In genomic region chr2:88856409-88857135, GRCh38 we compare ENCODE assay signal across 18 cellular contexts.
DNase-seq lines count a peak whose midpoint lies in the region; ATAC-seq, FAIRE-seq and TF ChIP-seq lines count a peak whose summit lies in the region.
"Had no signal": no experiment of that assay in that cellular context is flagged by ENCODE, and none has a peak within 500 bp of the region (broad histone marks: within the 10 kb centered on the region; RNA-seq: fewer than 3 reads in every experiment).

No MANE protein-coding gene starts in this region.

- H3K4me3 ChIP-seq in GM12878: no peak overlapping the region
- H3K4me3 ChIP-seq: left ventricle myocardium inferior had no signal

- no TSS peak for BruUV-seq in GM12878 (replicated peaks; lab: Mats Ljungman, UMichigan)

- H3K79me2 ChIP-seq in GM12878 (ENCODE audit: control insufficient read depth, insufficient read depth, low read length): no peaks in the 10 kb centered on the region; the same call in 1 of the 2 replicates

- 0% methylated on average over 3 of the region's 3 CpGs for WGBS in GM12878 (ENCODE audit: insufficient coverage, insufficient replicate concordance, low lambda C conversion rate, missing lambda C conversion rate)

- no peak for TF ChIP-seq EP300 in GM12878 (IDR thresholded peaks at IDR 0.05; ENCODE audit: borderline replicate concordance in 1 of 2, control insufficient read depth in 1 of 2, low read depth in 2 of 2, low read length in 2 of 2)

- no peaks in the 10 kb centered on the region for H3K9me3 Mint-ChIP-seq in activated T-cell treated with anti-CD3 and anti-CD28 coated beads, Interleukin-2, amount 50 U/mL, for 72 hours
- H3K9me3 Mint-ChIP-seq: HFFc6; naive thymus-derived CD4-positive, alpha-beta T cell had no signal

- SMC1A ChIA-PET in GM12878 (lab: Charles Lee; ENCODE audit: uncharacterized antibody, unreplicated experiment): no interaction called here

- POLR2A ChIA-PET in GM12878 (lab: Charles Lee): no interaction called here

- no peak overlapping the region for H3K4me2 ChIP-seq in GM12878 (ENCODE audit: control insufficient read depth, insufficient read depth)

- peaks cover 6% of the 10 kb centered on the region for H3K4me1 Mint-ChIP-seq in activated T-cell treated with anti-CD3 and anti-CD28 coated beads, Interleukin-2, amount 50 U/mL, for 72 hours (ENCODE audit: low read depth)

- intact Hi-C loops in GM12878 (cut with micrococcal nuclease; ENCODE audit: unreplicated experiment) (no loop called here), posterior vena cava (cut with DNase I) (no loop called here)

- H3K9me3 ChIP-seq in GM12878 (replicated peaks; ENCODE audit: control insufficient read depth, insufficient read depth, low read length): no peaks in the 10 kb centered on the region
- H3K9me3 ChIP-seq: left ventricle myocardium inferior had no signal

- TF ChIP-seq POLR2A in GM12878 (IDR thresholded peaks at IDR 0.05; ENCODE audit: low read depth, low read length): no peak

- RAD21 ChIA-PET in GM12878 (lab: Charles Lee; ENCODE audit: unreplicated experiment): no interaction called here

- CTCF ChIA-PET in GM12878 (lab: Yijun Ruan, JAX): no interaction called here

- no peak for TF ChIP-seq RAD21 in GM12878 (IDR thresholded peaks at IDR 0.05; ENCODE audit: insufficient read depth, low read depth, low read length)

- ATAC-seq in GM18858 (IDR thresholded peaks at IDR 0.05; ENCODE audit: unreplicated experiment): peak; percentile 3
- ATAC-seq in GM21447 (IDR thresholded peaks at IDR 0.05; ENCODE audit: unreplicated experiment): peak; percentile 4
- peak; percentile 11 for ATAC-seq in HG03045 (IDR thresholded peaks at IDR 0.05; ENCODE audit: unreplicated experiment)
- no peak for ATAC-seq in GM12878
- ATAC-seq in activated T-cell treated with anti-CD3 and anti-CD28 coated beads, Interleukin-2, amount 50 U/mL, for 72 hours (replicated peaks in 1 of 2): no peak
- ATAC-seq: activated CD8-positive, alpha-beta memory T cell treated with anti-CD3 and anti-CD28 coated beads, Interleukin-2, amount 10 ng/mL, durations not matched to agents 7 days and 5 days; naive thymus-derived CD4-positive, alpha-beta T cell had no signal

- H3K27me3 ChIP-seq in GM12878 (replicated peaks in 1 of 2; ENCODE audit: control insufficient read depth in 2 of 2, insufficient read depth in 2 of 2, low read length in 1 of 2): no peaks in the 10 kb centered on the region

- H3K4me3 Mint-ChIP-seq in activated T-cell treated with anti-CD3 and anti-CD28 coated beads, Interleukin-2, amount 50 U/mL, for 72 hours: no peak overlapping the region
- H3K4me3 Mint-ChIP-seq: activated CD8-positive, alpha-beta memory T cell treated with anti-CD3 and anti-CD28 coated beads, Interleukin-2, amount 10 ng/mL, durations not matched to agents 7 days and 5 days; HFFc6; naive thymus-derived CD4-positive, alpha-beta T cell had no signal

- no peaks in the 10 kb centered on the region for H3K4me1 ChIP-seq in GM12878 (ENCODE audit: control insufficient read depth, insufficient read depth, low read length)

- H3K36me3 ChIP-seq in GM12878 (ENCODE audit: control insufficient read depth in 2 of 2, insufficient read depth in 2 of 2, low read length in 1 of 2): no peaks in the 10 kb centered on the region
- H3K36me3 ChIP-seq: left ventricle myocardium inferior had no signal

- no peaks in the 10 kb centered on the region for H4K20me1 ChIP-seq in GM12878 (ENCODE audit: control insufficient read depth, insufficient read depth)

- H2AFZ ChIP-seq in GM12878 (ENCODE audit: control insufficient read depth, low read depth, low read length): no peak overlapping the region

- no peak overlapping the region for H3K27ac Mint-ChIP-seq in activated T-cell treated with anti-CD3 and anti-CD28 coated beads, Interleukin-2, amount 50 U/mL, for 72 hours
- H3K27ac Mint-ChIP-seq: activated CD8-positive, alpha-beta memory T cell treated with anti-CD3 and anti-CD28 coated beads, Interleukin-2, amount 10 ng/mL, durations not matched to agents 7 days and 5 days; HFFc6 had no signal

- in situ Hi-C loops in GM12878 (cut with MboI): no loop called here

- DNase-seq in GM12878 (ENCODE audit: low read depth, low spot score) (no peak), posterior vena cava (ENCODE audit: low spot score) (no peak), GM19238 (ENCODE audit: insufficient read length, low spot score) (no peak), NCI-H1092 treated with DMSO at 0.1 percent for 48 hours (lab: John Stamatoyannopoulos, UW) (no peak)
- DNase-seq in activated T-cell treated with anti-CD3 and anti-CD28 coated beads, Interleukin-2, amount 50 U/mL, for 72 hours: no peak
- DNase-seq: activated CD4-positive, CD25-positive, alpha-beta regulatory T cell; activated CD8-positive, alpha-beta memory T cell treated with anti-CD3 and anti-CD28 coated beads, Interleukin-2, amount 10 ng/mL, durations not matched to agents 7 days and 5 days; activated naive CD4-positive, alpha-beta T cell; DMS 273 treated with DMSO at 0.1 percent for 48 hours; HFFc6; KBM-7; left ventricle myocardium inferior; naive thymus-derived CD4-positive, alpha-beta T cell; NCI-H1436; NCI-H510A treated with DMSO at 0.1 percent for 48 hours had no signal

- no peaks in the 10 kb centered on the region for H3K36me3 Mint-ChIP-seq in activated T-cell treated with anti-CD3 and anti-CD28 coated beads, Interleukin-2, amount 50 U/mL, for 72 hours (ENCODE audit: insufficient read depth in 2 of 2)
- H3K36me3 Mint-ChIP-seq: activated CD8-positive, alpha-beta memory T cell treated with anti-CD3 and anti-CD28 coated beads, Interleukin-2, amount 10 ng/mL, durations not matched to agents 7 days and 5 days; naive thymus-derived CD4-positive, alpha-beta T cell had no signal

- H3K27me3 Mint-ChIP-seq in activated T-cell treated with anti-CD3 and anti-CD28 coated beads, Interleukin-2, amount 50 U/mL, for 72 hours (ENCODE audit: low read depth): peaks cover 16% of the 10 kb centered on the region

- no peak overlapping the region; the same call in 1 of the 2 replicates for H3K9ac ChIP-seq in GM12878 (ENCODE audit: control insufficient read depth, insufficient read depth, low read length)

- no peak for FAIRE-seq in GM12878 (lab: Jason Lieb, UNC)

- TF ChIP-seq CTCF in GM12878 (IDR thresholded peaks at IDR 0.05 in 2 of 3, conservative IDR thresholded peaks at IDR 0.05 in 1 of 3; ENCODE audit: control insufficient read depth in 2 of 3, extremely low read depth in 1 of 3, insufficient read depth in 1 of 3, low read depth in 3 of 3, low read length in 3 of 3): no peak

- peak overlapping the region; percentile 44; the same call in 1 of the 2 replicates for H3K27ac ChIP-seq in GM12878 (ENCODE audit: control insufficient read depth, insufficient read depth)
- H3K27ac ChIP-seq: left ventricle myocardium inferior had no signal

TF ChIP-seq in GM12878, 131 proteins besides CTCF, POLR2A, EP300 and RAD21 (continues in another document):
- TF ChIP-seq MEF2A (IDR thresholded peaks at IDR 0.05; ENCODE audit: insufficient read depth, low read depth, low read length) (no peak), JUND (IDR thresholded peaks at IDR 0.05; ENCODE audit: low read depth, low read length) (no peak), RB1 (IDR thresholded peaks at IDR 0.05; ENCODE audit: borderline replicate concordance) (no peak), CBX3 (IDR thresholded peaks at IDR 0.05; ENCODE audit: borderline replicate concordance, low read depth) (no peak), E2F8 (IDR thresholded peaks at IDR 0.05; ENCODE audit: low read depth, partially characterized antibody) (no peak), SMARCA5 (IDR thresholded peaks at IDR 0.05) (no peak), SMAD1 (IDR thresholded peaks at IDR 0.05; ENCODE audit: low read depth, partially characterized antibody) (no peak), ZSCAN29 (IDR thresholded peaks at IDR 0.05) (no peak), ZBED1 (IDR thresholded peaks at IDR 0.05; ENCODE audit: borderline replicate concordance) (no peak), TAF1 (IDR thresholded peaks at IDR 0.05; ENCODE audit: borderline replicate concordance, low read depth, low read length) (no peak), SUZ12 (IDR thresholded peaks at IDR 0.05; ENCODE audit: unreplicated experiment) (no peak), TCF3 (IDR thresholded peaks at IDR 0.05; ENCODE audit: borderline replicate concordance, insufficient read depth, low read depth, low read length) (no peak), CHD1 (IDR thresholded peaks at IDR 0.05; ENCODE audit: low read depth, low read length) (no peak), YY1 (IDR thresholded peaks at IDR 0.05; ENCODE audit: low read depth, low read length) (no peak), NRF1 (conservative IDR thresholded peaks at IDR 0.05; ENCODE audit: low read depth, low read length) (no peak), IKZF2 (IDR thresholded peaks at IDR 0.05) (no peak), RFX5 (IDR thresholded peaks at IDR 0.05; ENCODE audit: low read depth, low read length) (no peak), ESRRA (IDR thresholded peaks at IDR 0.05; ENCODE audit: low read length) (no peak), FOXM1 (IDR thresholded peaks at IDR 0.05; ENCODE audit: low read depth, low read length) (no peak)

Comparison
In these comparisons a context has a peak if more than half of its experiments do, and no peak if none do; other contexts are left out.
1. ATAC-seq: peak in GM18858 (single experiment), GM21447 (single experiment) and HG03045 (single experiment); none in GM12878 (single experiment) and activated T-cell treated with anti-CD3 and anti-CD28 coated beads, Interleukin-2, amount 50 U/mL, for 72 hours (0 of 2).